1 cellular context compared by ENCODE assay signal in the genomic region with DNA sequence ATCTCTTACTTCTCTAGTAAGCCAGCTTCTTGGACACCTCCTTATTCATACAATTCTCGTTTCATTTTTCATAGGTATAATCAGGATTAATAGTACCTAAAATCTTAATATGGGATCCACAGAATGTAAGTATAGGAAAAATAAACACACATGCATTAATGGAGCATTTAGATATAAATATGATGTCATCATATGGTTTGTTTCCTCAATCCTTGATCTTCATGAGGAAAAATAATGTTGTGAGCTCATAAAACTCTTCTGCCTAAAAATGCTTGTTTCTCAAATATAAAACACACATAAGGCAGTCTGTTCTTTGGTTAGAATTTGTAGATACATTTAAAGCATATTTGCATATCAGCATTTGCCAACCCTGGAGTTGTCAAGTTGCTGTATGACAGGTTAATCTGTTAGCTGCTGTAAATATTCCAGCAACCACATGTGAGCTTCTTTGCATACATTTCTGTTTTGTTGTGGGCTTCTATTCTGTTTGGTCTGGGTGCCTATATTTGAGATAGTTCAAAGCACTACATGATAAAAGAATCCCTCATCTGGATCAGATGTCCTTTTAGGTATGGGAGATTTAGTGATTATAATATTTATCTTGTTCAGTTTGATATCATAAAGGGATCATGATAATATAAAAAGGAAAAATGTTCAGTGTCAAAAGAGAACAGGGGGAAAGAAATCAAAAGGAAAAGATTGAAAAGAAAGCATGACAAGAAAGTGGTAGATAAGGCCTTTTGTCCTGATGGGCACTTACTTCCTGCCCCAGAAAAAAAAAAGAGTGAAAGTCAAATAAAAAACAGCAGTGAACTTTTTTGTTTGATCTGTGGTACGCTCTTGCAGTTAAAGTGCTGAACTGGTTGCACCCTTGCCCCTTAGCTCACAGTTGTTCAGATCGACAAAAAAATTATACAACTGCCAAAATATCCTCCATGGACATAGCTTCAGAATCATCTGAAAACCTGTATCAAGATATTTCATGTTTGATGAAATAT.
TF ChIP-seq lines count a peak whose summit lies in the region.

No MANE protein-coding gene starts in this region.

TF ChIP-seq in HepG2, 621 proteins besides CTCF, POLR2A, EP300 and RAD21 (continued from another document and continues in another):
- TF ChIP-seq, protein P1, sequence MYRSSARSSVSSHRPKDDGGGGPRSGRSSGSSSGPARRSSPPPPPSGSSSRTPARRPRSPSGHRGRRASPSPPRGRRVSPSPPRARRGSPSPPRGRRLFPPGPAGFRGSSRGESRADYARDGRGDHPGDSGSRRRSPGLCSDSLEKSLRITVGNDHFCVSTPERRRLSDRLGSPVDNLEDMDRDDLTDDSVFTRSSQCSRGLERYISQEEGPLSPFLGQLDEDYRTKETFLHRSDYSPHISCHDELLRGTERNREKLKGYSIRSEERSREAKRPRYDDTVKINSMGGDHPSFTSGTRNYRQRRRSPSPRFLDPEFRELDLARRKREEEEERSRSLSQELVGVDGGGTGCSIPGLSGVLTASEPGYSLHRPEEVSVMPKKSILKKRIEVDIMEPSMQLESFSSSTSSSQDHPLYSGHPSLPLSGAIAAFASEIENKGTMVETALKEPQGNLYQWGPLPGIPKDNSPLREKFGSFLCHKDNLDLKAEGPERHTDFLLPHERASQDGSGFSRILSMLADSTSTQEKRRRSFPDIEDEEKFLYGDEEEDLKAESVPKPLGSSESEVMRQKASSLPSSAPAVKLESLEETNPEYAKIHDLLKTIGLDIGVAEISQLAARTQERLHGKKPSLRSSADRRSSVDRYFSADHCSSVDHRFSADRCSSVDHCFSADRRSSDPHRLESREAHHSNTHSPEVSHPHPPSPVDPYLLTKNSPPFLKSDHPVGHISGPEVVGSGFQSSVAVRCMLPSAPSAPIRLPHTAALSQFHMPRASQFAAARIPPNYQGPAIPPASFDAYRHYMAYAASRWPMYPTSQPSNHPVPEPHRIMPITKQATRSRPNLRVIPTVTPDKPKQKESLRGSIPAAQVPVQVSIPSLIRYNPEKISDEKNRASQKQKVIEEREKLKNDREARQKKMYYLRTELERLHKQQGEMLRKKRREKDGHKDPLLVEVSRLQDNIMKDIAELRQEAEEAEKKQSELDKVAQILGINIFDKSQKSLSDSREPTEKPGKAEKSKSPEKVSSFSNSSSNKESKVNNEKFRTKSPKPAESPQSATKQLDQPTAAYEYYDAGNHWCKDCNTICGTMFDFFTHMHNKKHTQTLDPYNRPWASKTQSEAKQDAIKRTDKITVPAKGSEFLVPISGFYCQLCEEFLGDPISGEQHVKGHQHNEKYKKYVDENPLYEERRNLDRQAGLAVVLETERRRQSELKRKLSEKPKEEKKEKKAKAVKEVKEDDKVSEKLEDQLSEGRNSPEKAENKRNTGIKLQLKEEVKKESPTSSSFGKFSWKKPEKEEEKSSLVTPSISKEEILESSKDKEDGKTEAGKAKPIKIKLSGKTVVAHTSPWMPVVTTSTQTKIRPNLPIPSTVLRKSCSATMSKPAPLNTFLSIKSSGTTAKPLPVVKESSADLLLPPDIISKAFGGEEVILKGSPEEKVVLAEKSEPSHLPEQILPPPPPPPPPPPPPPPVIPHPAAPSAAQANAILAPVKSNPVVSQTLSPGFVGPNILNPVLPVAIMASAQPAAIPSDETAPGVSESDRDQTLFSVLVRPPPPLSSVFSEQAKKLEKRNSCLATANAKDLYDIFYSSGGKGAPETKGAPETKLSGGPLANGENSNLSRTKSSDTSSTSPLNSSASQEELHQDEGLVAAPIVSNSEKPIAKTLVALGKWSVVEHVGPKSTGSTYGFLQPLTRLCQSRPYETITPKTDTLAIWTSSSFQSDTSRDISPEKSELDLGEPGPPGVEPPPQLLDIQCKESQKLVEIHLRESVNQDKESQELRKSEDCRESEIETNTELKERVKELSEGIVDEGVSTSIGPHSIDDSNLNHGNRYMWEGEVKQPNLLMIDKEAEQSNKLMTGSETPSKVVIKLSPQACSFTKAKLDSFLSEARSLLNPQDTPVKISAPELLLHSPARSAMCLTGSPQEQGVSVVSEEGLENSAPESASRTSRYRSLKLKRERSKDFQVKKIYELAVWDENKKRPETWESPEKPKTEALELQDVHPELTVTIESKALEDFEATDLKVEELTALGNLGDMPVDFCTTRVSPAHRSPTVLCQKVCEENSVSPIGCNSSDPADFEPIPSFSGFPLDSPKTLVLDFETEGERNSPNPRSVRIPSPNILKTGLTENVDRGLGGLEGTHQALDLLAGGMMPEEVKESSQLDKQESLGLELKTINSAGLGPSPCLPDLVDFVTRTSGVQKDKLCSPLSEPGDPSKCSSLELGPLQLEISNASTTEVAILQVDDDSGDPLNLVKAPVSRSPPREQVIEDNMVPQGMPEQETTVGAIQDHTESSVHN (CRISPR knock-in tag; IDR thresholded peaks at IDR 0.05): no peak
- TF ChIP-seq, protein P2, sequence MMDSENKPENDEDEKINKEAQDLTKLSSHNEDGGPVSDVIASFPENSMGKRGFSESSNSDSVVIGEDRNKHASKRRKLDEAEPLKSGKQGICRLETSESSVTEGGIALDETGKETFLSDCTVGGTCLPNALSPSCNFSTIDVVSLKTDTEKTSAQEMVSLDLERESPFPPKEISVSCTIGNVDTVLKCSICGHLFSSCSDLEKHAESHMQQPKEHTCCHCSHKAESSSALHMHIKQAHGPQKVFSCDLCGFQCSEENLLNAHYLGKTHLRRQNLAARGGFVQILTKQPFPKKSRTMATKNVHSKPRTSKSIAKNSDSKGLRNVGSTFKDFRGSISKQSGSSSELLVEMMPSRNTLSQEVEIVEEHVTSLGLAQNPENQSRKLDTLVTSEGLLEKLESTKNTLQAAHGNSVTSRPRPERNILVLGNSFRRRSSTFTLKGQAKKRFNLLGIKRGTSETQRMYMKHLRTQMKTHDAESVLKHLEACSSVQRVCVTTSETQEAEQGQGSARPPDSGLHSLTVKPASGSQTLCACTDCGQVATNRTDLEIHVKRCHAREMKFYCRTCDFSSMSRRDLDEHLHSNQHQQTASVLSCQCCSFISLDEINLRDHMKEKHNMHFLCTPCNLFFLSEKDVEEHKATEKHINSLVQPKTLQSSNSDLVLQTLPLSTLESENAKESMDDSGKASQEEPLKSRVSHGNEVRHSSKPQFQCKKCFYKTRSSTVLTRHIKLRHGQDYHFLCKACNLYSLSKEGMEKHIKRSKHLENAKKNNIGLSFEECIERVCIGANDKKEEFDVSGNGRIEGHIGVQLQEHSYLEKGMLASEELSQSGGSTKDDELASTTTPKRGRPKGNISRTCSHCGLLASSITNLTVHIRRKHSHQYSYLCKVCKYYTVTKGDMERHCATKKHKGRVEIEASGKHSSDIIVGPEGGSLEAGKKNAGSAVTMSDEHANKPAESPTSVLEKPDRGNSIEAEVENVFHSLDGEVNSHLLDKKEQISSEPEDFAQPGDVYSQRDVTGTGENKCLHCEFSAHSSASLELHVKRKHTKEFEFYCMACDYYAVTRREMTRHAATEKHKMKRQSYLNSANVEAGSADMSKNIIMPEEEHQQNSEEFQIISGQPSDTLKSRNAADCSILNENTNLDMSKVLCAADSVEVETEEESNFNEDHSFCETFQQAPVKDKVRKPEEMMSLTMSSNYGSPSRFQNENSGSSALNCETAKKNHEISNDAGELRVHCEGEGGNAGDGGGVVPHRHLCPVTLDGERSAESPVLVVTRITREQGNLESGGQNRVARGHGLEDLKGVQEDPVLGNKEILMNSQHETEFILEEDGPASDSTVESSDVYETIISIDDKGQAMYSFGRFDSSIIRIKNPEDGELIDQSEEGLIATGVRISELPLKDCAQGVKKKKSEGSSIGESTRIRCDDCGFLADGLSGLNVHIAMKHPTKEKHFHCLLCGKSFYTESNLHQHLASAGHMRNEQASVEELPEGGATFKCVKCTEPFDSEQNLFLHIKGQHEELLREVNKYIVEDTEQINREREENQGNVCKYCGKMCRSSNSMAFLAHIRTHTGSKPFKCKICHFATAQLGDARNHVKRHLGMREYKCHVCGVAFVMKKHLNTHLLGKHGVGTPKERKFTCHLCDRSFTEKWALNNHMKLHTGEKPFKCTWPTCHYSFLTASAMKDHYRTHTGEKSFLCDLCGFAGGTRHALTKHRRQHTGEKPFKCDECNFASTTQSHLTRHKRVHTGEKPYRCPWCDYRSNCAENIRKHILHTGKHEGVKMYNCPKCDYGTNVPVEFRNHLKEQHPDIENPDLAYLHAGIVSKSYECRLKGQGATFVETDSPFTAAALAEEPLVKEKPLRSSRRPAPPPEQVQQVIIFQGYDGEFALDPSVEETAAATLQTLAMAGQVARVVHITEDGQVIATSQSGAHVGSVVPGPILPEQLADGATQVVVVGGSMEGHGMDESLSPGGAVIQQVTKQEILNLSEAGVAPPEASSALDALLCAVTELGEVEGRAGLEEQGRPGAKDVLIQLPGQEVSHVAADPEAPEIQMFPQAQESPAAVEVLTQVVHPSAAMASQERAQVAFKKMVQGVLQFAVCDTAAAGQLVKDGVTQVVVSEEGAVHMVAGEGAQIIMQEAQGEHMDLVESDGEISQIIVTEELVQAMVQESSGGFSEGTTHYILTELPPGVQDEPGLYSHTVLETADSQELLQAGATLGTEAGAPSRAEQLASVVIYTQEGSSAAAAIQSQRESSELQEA (CRISPR knock-in tag; IDR thresholded peaks at IDR 0.05; ENCODE audit: not compliant biosample characterization): no peak
- TF ChIP-seq ZNF10 (CRISPR knock-in tag; IDR thresholded peaks at IDR 0.05; ENCODE audit: borderline replicate concordance, low read depth) (no peak), ZNF430 (CRISPR knock-in tag; IDR thresholded peaks at IDR 0.05) (0 out of 2 replicates have a peak, but pooled peaks have one; percentile 32), SMAD3 (CRISPR knock-in tag; IDR thresholded peaks at IDR 0.05) (no peak), SALL2 (CRISPR knock-in tag; IDR thresholded peaks at IDR 0.05) (no peak), TCF7 (IDR thresholded peaks at IDR 0.05; ENCODE audit: low read depth) (peak; percentile 71), HMG20A (CRISPR knock-in tag; IDR thresholded peaks at IDR 0.05; ENCODE audit: borderline replicate concordance) (peak; percentile 72; the same call in 1 of the 2 replicates), ATF7-NPFF (CRISPR knock-in tag; IDR thresholded peaks at IDR 0.05; ENCODE audit: low read depth) (0 out of 2 replicates have a peak, but pooled peaks have one; percentile 32), SIN3B (IDR thresholded peaks at IDR 0.05; ENCODE audit: low read length) (no peak), POGZ (CRISPR knock-in tag; IDR thresholded peaks at IDR 0.05) (0 out of 2 replicates have a peak, but pooled peaks have one; percentile 63), JUNB (CRISPR knock-in tag; IDR thresholded peaks at IDR 0.05; ENCODE audit: borderline replicate concordance) (no peak), HDAC1 (CRISPR knock-in tag; IDR thresholded peaks at IDR 0.05) (peak; percentile 72)
- TF ChIP-seq, protein P3, sequence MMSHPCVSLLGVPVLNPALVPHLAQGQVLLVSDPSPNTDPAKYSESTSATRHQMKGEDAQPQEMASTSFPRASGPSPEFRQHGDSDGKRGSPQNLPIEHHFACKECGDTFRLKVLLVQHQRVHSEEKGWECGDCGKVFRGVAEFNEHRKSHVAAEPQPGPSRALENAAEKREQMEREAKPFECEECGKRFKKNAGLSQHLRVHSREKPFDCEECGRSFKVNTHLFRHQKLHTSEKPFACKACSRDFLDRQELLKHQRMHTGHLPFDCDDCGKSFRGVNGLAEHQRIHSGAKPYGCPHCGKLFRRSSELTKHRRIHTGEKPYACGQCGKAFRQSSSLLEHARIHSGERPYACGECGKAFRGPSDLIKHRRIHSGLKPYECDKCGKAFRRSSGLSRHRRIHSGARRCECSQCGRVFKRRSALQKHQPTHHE (CRISPR knock-in tag; IDR thresholded peaks at IDR 0.05; ENCODE audit: borderline replicate concordance): no peak
- TF ChIP-seq, protein P4, sequence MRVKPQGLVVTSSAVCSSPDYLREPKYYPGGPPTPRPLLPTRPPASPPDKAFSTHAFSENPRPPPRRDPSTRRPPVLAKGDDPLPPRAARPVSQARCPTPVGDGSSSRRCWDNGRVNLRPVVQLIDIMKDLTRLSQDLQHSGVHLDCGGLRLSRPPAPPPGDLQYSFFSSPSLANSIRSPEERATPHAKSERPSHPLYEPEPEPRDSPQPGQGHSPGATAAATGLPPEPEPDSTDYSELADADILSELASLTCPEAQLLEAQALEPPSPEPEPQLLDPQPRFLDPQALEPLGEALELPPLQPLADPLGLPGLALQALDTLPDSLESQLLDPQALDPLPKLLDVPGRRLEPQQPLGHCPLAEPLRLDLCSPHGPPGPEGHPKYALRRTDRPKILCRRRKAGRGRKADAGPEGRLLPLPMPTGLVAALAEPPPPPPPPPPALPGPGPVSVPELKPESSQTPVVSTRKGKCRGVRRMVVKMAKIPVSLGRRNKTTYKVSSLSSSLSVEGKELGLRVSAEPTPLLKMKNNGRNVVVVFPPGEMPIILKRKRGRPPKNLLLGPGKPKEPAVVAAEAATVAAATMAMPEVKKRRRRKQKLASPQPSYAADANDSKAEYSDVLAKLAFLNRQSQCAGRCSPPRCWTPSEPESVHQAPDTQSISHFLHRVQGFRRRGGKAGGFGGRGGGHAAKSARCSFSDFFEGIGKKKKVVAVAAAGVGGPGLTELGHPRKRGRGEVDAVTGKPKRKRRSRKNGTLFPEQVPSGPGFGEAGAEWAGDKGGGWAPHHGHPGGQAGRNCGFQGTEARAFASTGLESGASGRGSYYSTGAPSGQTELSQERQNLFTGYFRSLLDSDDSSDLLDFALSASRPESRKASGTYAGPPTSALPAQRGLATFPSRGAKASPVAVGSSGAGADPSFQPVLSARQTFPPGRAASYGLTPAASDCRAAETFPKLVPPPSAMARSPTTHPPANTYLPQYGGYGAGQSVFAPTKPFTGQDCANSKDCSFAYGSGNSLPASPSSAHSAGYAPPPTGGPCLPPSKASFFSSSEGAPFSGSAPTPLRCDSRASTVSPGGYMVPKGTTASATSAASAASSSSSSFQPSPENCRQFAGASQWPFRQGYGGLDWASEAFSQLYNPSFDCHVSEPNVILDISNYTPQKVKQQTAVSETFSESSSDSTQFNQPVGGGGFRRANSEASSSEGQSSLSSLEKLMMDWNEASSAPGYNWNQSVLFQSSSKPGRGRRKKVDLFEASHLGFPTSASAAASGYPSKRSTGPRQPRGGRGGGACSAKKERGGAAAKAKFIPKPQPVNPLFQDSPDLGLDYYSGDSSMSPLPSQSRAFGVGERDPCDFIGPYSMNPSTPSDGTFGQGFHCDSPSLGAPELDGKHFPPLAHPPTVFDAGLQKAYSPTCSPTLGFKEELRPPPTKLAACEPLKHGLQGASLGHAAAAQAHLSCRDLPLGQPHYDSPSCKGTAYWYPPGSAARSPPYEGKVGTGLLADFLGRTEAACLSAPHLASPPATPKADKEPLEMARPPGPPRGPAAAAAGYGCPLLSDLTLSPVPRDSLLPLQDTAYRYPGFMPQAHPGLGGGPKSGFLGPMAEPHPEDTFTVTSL (CRISPR knock-in tag; IDR thresholded peaks at IDR 0.05; ENCODE audit: borderline replicate concordance): peak; percentile 89; the same call in 1 of the 2 replicates
- TF ChIP-seq, protein P5, sequence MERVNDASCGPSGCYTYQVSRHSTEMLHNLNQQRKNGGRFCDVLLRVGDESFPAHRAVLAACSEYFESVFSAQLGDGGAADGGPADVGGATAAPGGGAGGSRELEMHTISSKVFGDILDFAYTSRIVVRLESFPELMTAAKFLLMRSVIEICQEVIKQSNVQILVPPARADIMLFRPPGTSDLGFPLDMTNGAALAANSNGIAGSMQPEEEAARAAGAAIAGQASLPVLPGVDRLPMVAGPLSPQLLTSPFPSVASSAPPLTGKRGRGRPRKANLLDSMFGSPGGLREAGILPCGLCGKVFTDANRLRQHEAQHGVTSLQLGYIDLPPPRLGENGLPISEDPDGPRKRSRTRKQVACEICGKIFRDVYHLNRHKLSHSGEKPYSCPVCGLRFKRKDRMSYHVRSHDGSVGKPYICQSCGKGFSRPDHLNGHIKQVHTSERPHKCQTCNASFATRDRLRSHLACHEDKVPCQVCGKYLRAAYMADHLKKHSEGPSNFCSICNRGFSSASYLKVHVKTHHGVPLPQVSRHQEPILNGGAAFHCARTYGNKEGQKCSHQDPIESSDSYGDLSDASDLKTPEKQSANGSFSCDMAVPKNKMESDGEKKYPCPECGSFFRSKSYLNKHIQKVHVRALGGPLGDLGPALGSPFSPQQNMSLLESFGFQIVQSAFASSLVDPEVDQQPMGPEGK (CRISPR knock-in tag; IDR thresholded peaks at IDR 0.05): no peak
